Comparison of ENCODE assay signal across 8 cellular contexts in the genomic region with DNA sequence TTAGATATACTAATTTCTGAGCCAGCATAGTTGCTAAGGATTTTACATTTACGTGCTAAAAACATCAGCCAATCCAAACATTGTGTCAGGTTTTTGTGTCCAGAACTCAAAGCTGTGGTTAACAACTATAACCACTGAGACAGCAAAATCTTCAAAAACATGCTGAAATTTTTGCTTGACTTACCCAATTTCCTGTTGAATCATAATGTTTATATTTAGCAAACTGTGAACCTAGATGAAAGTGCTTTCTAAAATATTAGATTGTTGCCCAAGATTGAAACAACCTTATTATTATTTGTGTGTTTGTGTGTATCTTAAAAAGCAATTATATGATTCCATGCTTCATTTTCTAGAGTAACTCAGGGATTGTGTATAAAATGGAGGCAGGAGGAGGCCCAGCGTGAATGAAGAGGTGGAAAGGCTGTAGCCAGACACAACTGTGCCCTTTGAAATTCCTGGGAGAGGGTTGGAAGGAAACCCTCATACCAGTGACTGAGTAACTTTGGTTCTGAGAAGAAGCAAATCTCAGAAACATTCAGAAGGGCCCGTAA. TPM values are rescaled to one million over a fixed set of nuclear protein-coding genes. Genes with fewer than 3 reads are reported as not detected.
A peak's percentile ranks its signal among the peaks of the same experiment; 100 is the strongest.
DNase-seq lines count a peak whose midpoint lies in the region; ATAC-seq, FAIRE-seq and TF ChIP-seq lines count a peak whose summit lies in the region.

No MANE protein-coding gene starts in this region.

- no peak overlapping the region for H3K4me3 ChIP-seq in OCI-LY7 (ENCODE audit: low read depth, low read length, poor library complexity, severe bottlenecking)

- H3K79me2 ChIP-seq in OCI-LY7 (ENCODE audit: insufficient read depth, low read depth, low read length): no peaks in the 10 kb centered on the region

- H3K27ac ChIP-seq in OCI-LY7 (ENCODE audit: low read depth, low read length, poor library complexity, severe bottlenecking): no peak overlapping the region

- H4K20me1 ChIP-seq in OCI-LY7 (ENCODE audit: insufficient read depth, low read length): no peaks in the 10 kb centered on the region

- H3K9me3 ChIP-seq in OCI-LY7 (ENCODE audit: low read length): no peaks in the 10 kb centered on the region

- no TSS peak for BruUV-seq in OCI-LY7 (replicated peaks; lab: Mats Ljungman, UMichigan)

- FAIRE-seq in endometrium (lab: Jason Lieb, UNC) (peak; percentile 66), D721Med (lab: Jason Lieb, UNC) (no peak)

- no peak overlapping the region for H2AFZ ChIP-seq in OCI-LY7 (ENCODE audit: low read length)

- peak overlapping the region; percentile 16; the same call in 1 of the 2 replicates for H3K4me2 ChIP-seq in OCI-LY7 (ENCODE audit: low read length)

- POLR2A ChIA-PET in OCI-LY7 (lab: Charles Lee): interaction anchor here (0.5 to 0.7 kb wide), 2 partner anchors 22 to 320 kb away, joined by 3 to 5 read pairs; no protein-coding TSS in a partner anchor

- intact Hi-C loops in OCI-LY7 (cut with micrococcal nuclease; ENCODE audit: unreplicated experiment): loop anchor here (1.0 to 5.0 kb wide), 2 partner anchors 31 to 224 kb away; no protein-coding TSS in a partner anchor

- ATAC-seq in GM21390 (IDR thresholded peaks at IDR 0.05; ENCODE audit: unreplicated experiment) (peak; percentile 51), GM21737 (IDR thresholded peaks at IDR 0.05; ENCODE audit: unreplicated experiment) (no peak), GM18868 (IDR thresholded peaks at IDR 0.05; ENCODE audit: unreplicated experiment) (no peak)

- H3K36me3 ChIP-seq in OCI-LY7 (ENCODE audit: insufficient read depth, low read length): no peaks in the 10 kb centered on the region

- H3K9me2 ChIP-seq in OCI-LY7 (ENCODE audit: insufficient read depth, low read length): no peaks in the 10 kb centered on the region

- TF ChIP-seq CTCF in OCI-LY7 (conservative IDR thresholded peaks at IDR 0.05; ENCODE audit: low read length): no peak
- no peak for TF ChIP-seq CTCF in D721Med (IDR thresholded peaks at IDR 0.05; ENCODE audit: insufficient read depth, missing control alignments)

- CTCF ChIA-PET in OCI-LY7 (lab: Charles Lee; ENCODE audit: unreplicated experiment): no interaction called here

- DNase-seq in OCI-LY7 (ENCODE audit: low spot score) (no peak), renal cortical epithelial cell (ENCODE audit: low read depth) (peak; percentile 62), NCI-H510A (lab: John Stamatoyannopoulos, UW) (no peak), D721Med (ENCODE audit: insufficient read length, low spot score) (no peak)

- H3K4me1 ChIP-seq in OCI-LY7 (ENCODE audit: insufficient read depth, low read length, poor library complexity, severe bottlenecking): peaks cover 16% of the 10 kb centered on the region

RNA-seq across cellular contexts. Expression of a gene that starts 48.0 kb away (rescaled TPM):
- 0.21 and 2.6 TPM in 2 replicates for total RNA-seq in OCI-LY7 (2014; rRNA removed; shearing (Covaris generic))
- 8.4 and 8.9 TPM in 2 replicates for total RNA-seq in OCI-LY7 (2022)
- total RNA-seq in renal cortical epithelial cell: 2.6 and 4.8 TPM in 2 replicates
